Comparison of ENCODE assay signal across 9 cellular contexts in genomic region chr12:83823386-83824045, GRCh38.
A peak's percentile ranks its signal among the peaks of the same experiment; 100 is the strongest.
DNase-seq lines count a peak whose midpoint lies in the region; ATAC-seq, FAIRE-seq and TF ChIP-seq lines count a peak whose summit lies in the region.
"Had no signal": no experiment of that assay in that cellular context is flagged by ENCODE, and none has a peak within 500 bp of the region (broad histone marks: within the 10 kb centered on the region; RNA-seq: fewer than 3 reads in every experiment).

No MANE protein-coding gene starts in this region.

- no peak overlapping the region for H4K8ac ChIP-seq in mesenchymal stem cell (ENCODE audit: low read length)

- no peak overlapping the region for H3K23ac ChIP-seq in mesenchymal stem cell (ENCODE audit: low read length in 2 of 2)

- SMC1A ChIA-PET in GM12878 (lab: Charles Lee; ENCODE audit: uncharacterized antibody, unreplicated experiment) = interaction anchor here (0.6 to 3.6 kb wide), 6 partner anchors 280 to 1295 kb away, joined by 3 to 34 read pairs (median 4); partner anchors contain the start of gene TMTC2

- H3K4me3 Mint-ChIP-seq in effector memory CD8-positive, alpha-beta T cell = no peak overlapping the region

- ATAC-seq in GM18909 (IDR thresholded peaks at IDR 0.05; ENCODE audit: poor library complexity, unreplicated experiment) (peak; percentile 84), HG03060 (IDR thresholded peaks at IDR 0.05; ENCODE audit: low read depth, unreplicated experiment) (peak; percentile 91), GM12878 (peak; percentile 97)
- ATAC-seq in effector memory CD8-positive, alpha-beta T cell (replicated peaks) = no peak

- H3F3A ChIP-seq in DOHH2 (ENCODE audit: control insufficient read depth, insufficient read depth) = no peaks in the 10 kb centered on the region

- 12% methylated on average over 8 of the region's 8 CpGs for WGBS in GM12878 (ENCODE audit: insufficient coverage, insufficient replicate concordance, low lambda C conversion rate, missing lambda C conversion rate)
- WGBS in mesenchymal stem cell = 30% methylated on average over 7 of the region's 8 CpGs

- no peak overlapping the region for H3K4ac ChIP-seq in mesenchymal stem cell (ENCODE audit: low read depth in 1 of 2, low read length in 2 of 2)

- H2BK5ac ChIP-seq in mesenchymal stem cell (ENCODE audit: low read depth, low read length, poor library complexity, severe bottlenecking) = no peak overlapping the region

- intact Hi-C loops in GM12878 (cut with micrococcal nuclease; ENCODE audit: unreplicated experiment) = loop anchor here (1.0 to 2.0 kb wide), 3 partner anchors 819 to 1295 kb away; partner anchors contain the start of gene TMTC2

- no peak overlapping the region for H2AFZ ChIP-seq in GM12878 (ENCODE audit: control insufficient read depth, low read depth, low read length)
- no peak overlapping the region for H2AFZ ChIP-seq in mesenchymal stem cell (ENCODE audit: low read depth, low read length)

- TF ChIP-seq RAD21 in GM12878 (IDR thresholded peaks at IDR 0.05; ENCODE audit: insufficient read depth, low read depth, low read length) = peak; percentile 79

- no peak overlapping the region for H2AK5ac ChIP-seq in mesenchymal stem cell (ENCODE audit: low read length, severe bottlenecking)

- H3K27ac ChIP-seq in DOHH2 (ENCODE audit: low read depth, low read length) (no peak overlapping the region), GM12878 (ENCODE audit: control insufficient read depth, insufficient read depth) (no peak overlapping the region), mesenchymal stem cell (ENCODE audit: low read length, poor library complexity, severe bottlenecking) (no peak overlapping the region)

- in situ Hi-C loops in GM12878 (cut with MboI) = loop anchor here (10.0 to 25.0 kb wide), 3 partner anchors 681 to 1299 kb away; no protein-coding TSS in a partner anchor

- H3K9ac ChIP-seq in GM12878 (ENCODE audit: control insufficient read depth, insufficient read depth, low read length) (no peak overlapping the region), mesenchymal stem cell (ENCODE audit: low read length) (no peak overlapping the region)

- no peak overlapping the region for H2BK12ac ChIP-seq in mesenchymal stem cell (ENCODE audit: low read length in 2 of 2)

- no peaks in the 10 kb centered on the region for H3K4me1 Mint-ChIP-seq in effector memory CD8-positive, alpha-beta T cell (ENCODE audit: low read depth in 2 of 2)

- H3K27me3 Mint-ChIP-seq in effector memory CD8-positive, alpha-beta T cell = no peaks in the 10 kb centered on the region

- H3K79me2 ChIP-seq in DOHH2 (ENCODE audit: control insufficient read depth, low read length) (no peaks in the 10 kb centered on the region), GM12878 (ENCODE audit: control insufficient read depth, insufficient read depth, low read length) (no peaks in the 10 kb centered on the region)

- H3K36me3 Mint-ChIP-seq in effector memory CD8-positive, alpha-beta T cell (ENCODE audit: insufficient read depth) = no peaks in the 10 kb centered on the region

- H3K27me3 ChIP-seq in DOHH2 (ENCODE audit: control insufficient read depth, low read length) (no peaks in the 10 kb centered on the region), GM12878 (replicated peaks in 1 of 2; ENCODE audit: control insufficient read depth in 2 of 2, insufficient read depth in 2 of 2, low read length in 1 of 2) (no peaks in the 10 kb centered on the region), mesenchymal stem cell (ENCODE audit: control insufficient read depth in 1 of 2, insufficient read depth in 1 of 2, low read length in 2 of 2) (no peaks in the 10 kb centered on the region)

- H3K14ac ChIP-seq in mesenchymal stem cell (ENCODE audit: low read length in 2 of 2) = no peak overlapping the region

- POLR2A ChIA-PET in GM12878 (lab: Charles Lee) = interaction anchor here (1.2 kb wide), 1 partner anchor 1137 kb away, joined by 6 read pairs; the partner anchor contains the start of gene TMTC2

- no TSS peak for BruUV-seq in GM12878 (replicated peaks; lab: Mats Ljungman, UMichigan)

- H3K9me3 ChIP-seq in DOHH2 (ENCODE audit: control insufficient read depth, insufficient read depth, low read length) = no peaks in the 10 kb centered on the region
- no peaks in the 10 kb centered on the region for H3K9me3 ChIP-seq in GM12878 (replicated peaks; ENCODE audit: control insufficient read depth, insufficient read depth, low read length)
- H3K9me3 ChIP-seq in mesenchymal stem cell (ENCODE audit: control insufficient read depth, low read length) = no peaks in the 10 kb centered on the region

- H3K18ac ChIP-seq in mesenchymal stem cell (ENCODE audit: low read depth in 1 of 2, low read length in 2 of 2) = no peak overlapping the region

- no peaks in the 10 kb centered on the region for H3K79me1 ChIP-seq in mesenchymal stem cell (replicated peaks; ENCODE audit: low read length, poor library complexity, severe bottlenecking)

- CTCF ChIA-PET in GM12878 (lab: Yijun Ruan, JAX) = interaction anchor here (0.5 to 7.9 kb wide), 37 partner anchors 9 to 1307 kb away, joined by 3 to 120 read pairs (median 3); partner anchors contain the start of gene TMTC2

- H3K9me3 Mint-ChIP-seq in effector memory CD8-positive, alpha-beta T cell = peaks cover 0 to 6% of the 10 kb centered on the region in 2 donors

- no peak overlapping the region for H3K27ac Mint-ChIP-seq in effector memory CD8-positive, alpha-beta T cell

- H4K91ac ChIP-seq in mesenchymal stem cell (ENCODE audit: low read length) = peak overlapping the region; percentile 27

- TF ChIP-seq CTCF in DOHH2 (IDR thresholded peaks at IDR 0.05; ENCODE audit: low read depth, low read length, poor library complexity, severe bottlenecking) = peak; percentile 55
- peak; percentile 64 to 72 (median 71) for TF ChIP-seq CTCF in GM12878 (IDR thresholded peaks at IDR 0.05 in 2 of 3, conservative IDR thresholded peaks at IDR 0.05 in 1 of 3; ENCODE audit: control insufficient read depth in 2 of 3, extremely low read depth in 1 of 3, insufficient read depth in 1 of 3, low read depth in 3 of 3, low read length in 3 of 3)

- no peak for TF ChIP-seq POLR2A in GM12878 (IDR thresholded peaks at IDR 0.05; ENCODE audit: low read depth, low read length)

- H3K36me3 ChIP-seq in DOHH2 (ENCODE audit: control insufficient read depth, low read length) (no peaks in the 10 kb centered on the region), GM12878 (ENCODE audit: control insufficient read depth in 2 of 2, insufficient read depth in 2 of 2, low read length in 1 of 2) (no peaks in the 10 kb centered on the region), mesenchymal stem cell (ENCODE audit: control insufficient read depth in 1 of 2, insufficient read depth in 2 of 2, low read depth in 1 of 2, low read length in 2 of 2) (no peaks in the 10 kb centered on the region)

- FAIRE-seq in GM12878 (lab: Jason Lieb, UNC) = no peak
- FAIRE-seq: TTC549 had no signal

- H3K4me3 ChIP-seq in DOHH2 (ENCODE audit: low read length) (no peak overlapping the region), GM12878 (no peak overlapping the region), mesenchymal stem cell (ENCODE audit: insufficient read depth in 1 of 2, low read depth in 1 of 2, low read length in 2 of 2) (no peak overlapping the region)

- DNase-seq in NCI-H526 (lab: John Stamatoyannopoulos, UW) (peak; percentile 12 to 48), GM12878 (ENCODE audit: low read depth, low spot score) (no peak), mesenchymal stem cell (peak; percentile 42), germinal center (ENCODE audit: low spot score) (no peak)
- no peak for DNase-seq in effector memory CD8-positive, alpha-beta T cell

- H3K9me2 ChIP-seq in DOHH2 (replicated peaks; ENCODE audit: control insufficient read depth, low read length) = no peaks in the 10 kb centered on the region

- H3K4me2 ChIP-seq in DOHH2 (ENCODE audit: low read length) (no peak overlapping the region), GM12878 (ENCODE audit: control insufficient read depth, insufficient read depth) (no peak overlapping the region), mesenchymal stem cell (ENCODE audit: low read length, poor library complexity, severe bottlenecking) (no peak overlapping the region)

- no peak for TF ChIP-seq EP300 in GM12878 (IDR thresholded peaks at IDR 0.05; ENCODE audit: borderline replicate concordance in 1 of 2, control insufficient read depth in 1 of 2, low read depth in 2 of 2, low read length in 2 of 2)

- no peak overlapping the region for H2BK120ac ChIP-seq in mesenchymal stem cell (ENCODE audit: low read depth, low read length)

- H4K20me1 ChIP-seq in DOHH2 (ENCODE audit: control insufficient read depth, insufficient read depth, low read depth, low read length) = no peaks in the 10 kb centered on the region
- no peaks in the 10 kb centered on the region for H4K20me1 ChIP-seq in GM12878 (ENCODE audit: control insufficient read depth, insufficient read depth)

- RAD21 ChIA-PET in GM12878 (lab: Charles Lee; ENCODE audit: unreplicated experiment) = interaction anchor here (0.6 to 8.7 kb wide), 15 partner anchors 151 to 1463 kb away, joined by 3 to 109 read pairs (median 5); partner anchors contain the start of gene TMTC2

- no peak overlapping the region for H2BK15ac ChIP-seq in mesenchymal stem cell (ENCODE audit: low read depth, poor library complexity, severe bottlenecking)

- H3K4me1 ChIP-seq in DOHH2 (ENCODE audit: control insufficient read depth, low read length) (no peaks in the 10 kb centered on the region), GM12878 (ENCODE audit: control insufficient read depth, insufficient read depth, low read length) (no peaks in the 10 kb centered on the region), mesenchymal stem cell (ENCODE audit: control insufficient read depth, insufficient read depth, low read depth, low read length) (peaks cover 4% of the 10 kb centered on the region)

TF ChIP-seq in GM12878, 131 proteins besides CTCF, POLR2A, EP300 and RAD21 (continues in another document):
- TF ChIP-seq POU2F2 (IDR thresholded peaks at IDR 0.05; ENCODE audit: borderline replicate concordance, low read depth, low read length) = peak; percentile 43; the same call in 1 of the 3 replicates
- no peak for TF ChIP-seq NKRF (conservative IDR thresholded peaks at IDR 0.05)
- TF ChIP-seq CREM (IDR thresholded peaks at IDR 0.05; ENCODE audit: low read depth) = 0 out of 2 replicates have a peak, but pooled peaks have one; percentile 26

Comparison
In these comparisons a context has a peak if more than half of its experiments do, and no peak if none do; other contexts are left out.
1. DNase-seq: peak in NCI-H526 (2 of 2) and mesenchymal stem cell (single experiment); none in GM12878 (single experiment), germinal center (single experiment) and effector memory CD8-positive, alpha-beta T cell (0 of 3).